In genomic region chr11:91396243-91397133, GRCh38 we compare ENCODE assay signal across 19 cellular contexts.
DNase-seq lines count a peak whose midpoint lies in the region; ATAC-seq and TF ChIP-seq lines count a peak whose summit lies in the region.
"Had no signal": no experiment of that assay in that cellular context is flagged by ENCODE, and none has a peak within 500 bp of the region (broad histone marks: within the 10 kb centered on the region; RNA-seq: fewer than 3 reads in every experiment).

No MANE protein-coding gene starts in this region.

- H3K4me1 ChIP-seq in right lobe of liver (peaks cover 0 to 8% (median 0%) of the 10 kb centered on the region in 4 donors), endodermal cell (ENCODE audit: control insufficient read depth, insufficient read depth, low read length) (no peaks in the 10 kb centered on the region)
- H3K4me1 ChIP-seq in naive thymus-derived CD4-positive, alpha-beta T cell (ENCODE audit: control insufficient read depth in 2 of 2, insufficient read depth in 2 of 2, low read length in 2 of 2) = no peaks in the 10 kb centered on the region
- H3K4me1 ChIP-seq: parathyroid adenoma had no signal

- peaks cover 4% of the 10 kb centered on the region for H3K4me1 Mint-ChIP-seq in endodermal cell
- no peaks in the 10 kb centered on the region for H3K4me1 Mint-ChIP-seq in naive thymus-derived CD4-positive, alpha-beta T cell
- H3K4me1 Mint-ChIP-seq: activated CD4-positive, alpha-beta T cell treated with anti-CD3 and anti-CD28 coated beads, Interleukin-2, amount 10 ng/mL, durations not matched to agents 7 days and 5 days had no signal

- no peaks in the 10 kb centered on the region for H3K36me3 Mint-ChIP-seq in endodermal cell (ENCODE audit: low read depth)
- no peaks in the 10 kb centered on the region for H3K36me3 Mint-ChIP-seq in naive thymus-derived CD4-positive, alpha-beta T cell

- POLR2A ChIA-PET in naive thymus-derived CD4-positive, alpha-beta T cell (lab: Charles Lee) = no interaction called here

- peak; percentile 58 for DNase-seq in DMS153 (lab: John Stamatoyannopoulos, UW)
- peak in 2 of 3 experiments; percentile 33 to 71 for DNase-seq in NCI-H1417 (lab: John Stamatoyannopoulos, UW)
- DNase-seq in right lobe of liver = no peak
- DNase-seq in endodermal cell = no peak
- no peak for DNase-seq in naive thymus-derived CD4-positive, alpha-beta T cell
- no peak for DNase-seq in hippocampal formation (lab: John Stamatoyannopoulos, UW)
- DNase-seq: activated CD4-positive, alpha-beta T cell treated with anti-CD3 and anti-CD28 coated beads, Interleukin-2, amount 10 ng/mL, durations not matched to agents 7 days and 5 days; activated gamma-delta T cell; central memory CD4-positive, alpha-beta T cell; DND-41; GM23248; mesendoderm; NCI-H1694; stimulated activated CD4-positive, alpha-beta T cell treated with anti-CD3 and anti-CD28 coated beads, Interleukin-1b, Interleukin-23, amount 100 ng/mL, for 48 hours had no signal

- H3K36me3 ChIP-seq in right lobe of liver (no peaks in the 10 kb centered on the region), endodermal cell (ENCODE audit: control insufficient read depth, insufficient read depth, low read length) (no peaks in the 10 kb centered on the region)
- H3K36me3 ChIP-seq in naive thymus-derived CD4-positive, alpha-beta T cell (ENCODE audit: control insufficient read depth in 2 of 3, insufficient read depth in 3 of 3, low read length in 3 of 3) = no peaks in the 10 kb centered on the region

- H3K27me3 ChIP-seq in right lobe of liver (no peaks in the 10 kb centered on the region), endodermal cell (ENCODE audit: control insufficient read depth, insufficient read depth, low read length, poor library complexity, severe bottlenecking) (no peaks in the 10 kb centered on the region)
- no peaks in the 10 kb centered on the region for H3K27me3 ChIP-seq in naive thymus-derived CD4-positive, alpha-beta T cell (ENCODE audit: control insufficient read depth in 2 of 2, insufficient read depth in 2 of 2, low read length in 2 of 2)

- CTCF ChIA-PET in naive thymus-derived CD4-positive, alpha-beta T cell (lab: Charles Lee) = no interaction called here

- H3K27ac Mint-ChIP-seq in endodermal cell = no peak overlapping the region
- no peak overlapping the region for H3K27ac Mint-ChIP-seq in naive thymus-derived CD4-positive, alpha-beta T cell
- H3K27ac Mint-ChIP-seq: activated CD4-positive, alpha-beta T cell treated with anti-CD3 and anti-CD28 coated beads, Interleukin-2, amount 10 ng/mL, durations not matched to agents 7 days and 5 days; T-helper 1 cell treated with Interleukin-12 subunit alpha and Interleukin-12 subunit beta and Interleukin-4 antibody, amounts not matched to agents 30 μg/mL and 1 μg/mL, for 36 hours had no signal

- TF ChIP-seq CTCF in VCaP (conservative IDR thresholded peaks at IDR 0.05) = no peak
- no peak for TF ChIP-seq CTCF in right lobe of liver (IDR thresholded peaks at IDR 0.05)
- TF ChIP-seq CTCF in endodermal cell (conservative IDR thresholded peaks at IDR 0.05) = no peak

- H3K4me3 Mint-ChIP-seq in endodermal cell = no peak overlapping the region
- H3K4me3 Mint-ChIP-seq in naive thymus-derived CD4-positive, alpha-beta T cell = no peak overlapping the region
- H3K4me3 Mint-ChIP-seq: activated CD4-positive, alpha-beta T cell treated with anti-CD3 and anti-CD28 coated beads, Interleukin-2, amount 10 ng/mL, durations not matched to agents 7 days and 5 days; T-helper 1 cell treated with Interleukin-12 subunit alpha and Interleukin-12 subunit beta and Interleukin-4 antibody, amounts not matched to agents 30 μg/mL and 1 μg/mL, for 36 hours had no signal

- no peak overlapping the region for H3K4me3 ChIP-seq in right lobe of liver
- H3K4me3 ChIP-seq in endodermal cell (ENCODE audit: low read length) = no peak overlapping the region
- no peak overlapping the region for H3K4me3 ChIP-seq in naive thymus-derived CD4-positive, alpha-beta T cell (ENCODE audit: low read length)
- H3K4me3 ChIP-seq: GM12878, GM23248 had no signal

- no peak for TF ChIP-seq POLR2A in right lobe of liver (IDR thresholded peaks at IDR 0.05)

- H3K9me3 Mint-ChIP-seq in endodermal cell = no peaks in the 10 kb centered on the region
- H3K9me3 Mint-ChIP-seq in naive thymus-derived CD4-positive, alpha-beta T cell = peaks cover 0 to 32% (median 10%) of the 10 kb centered on the region in 11 donors
- H3K9me3 Mint-ChIP-seq: activated CD4-positive, alpha-beta T cell treated with anti-CD3 and anti-CD28 coated beads, Interleukin-2, amount 10 ng/mL, durations not matched to agents 7 days and 5 days had no signal

- ATAC-seq in right lobe of liver = peak in 3 of 4 donors; percentile 24 to 91 (median 78)
- no peak for ATAC-seq in GM21381 (IDR thresholded peaks at IDR 0.05; ENCODE audit: unreplicated experiment)
- no peak for ATAC-seq in naive thymus-derived CD4-positive, alpha-beta T cell
- ATAC-seq: GM12878 had no signal

- H3K9me3 ChIP-seq in right lobe of liver (no peaks in the 10 kb centered on the region), endodermal cell (ENCODE audit: control insufficient read depth, low read length) (no peaks in the 10 kb centered on the region)
- H3K9me3 ChIP-seq in naive thymus-derived CD4-positive, alpha-beta T cell (ENCODE audit: control insufficient read depth in 2 of 3, low read length in 3 of 3) = no peaks in the 10 kb centered on the region

- intact Hi-C loops in right lobe of liver (cut with DNase I) = no loop called here
- intact Hi-C loops in naive thymus-derived CD4-positive, alpha-beta T cell (cut with micrococcal nuclease) = no loop called here

- H3K9ac ChIP-seq in endodermal cell (ENCODE audit: extremely low read depth, low read length, poor library complexity, severe bottlenecking) = no peak overlapping the region
- H3K9ac ChIP-seq: GM23248, parathyroid adenoma had no signal

- H3K27me3 Mint-ChIP-seq in endodermal cell (ENCODE audit: insufficient read depth) = no peaks in the 10 kb centered on the region
- no peaks in the 10 kb centered on the region for H3K27me3 Mint-ChIP-seq in naive thymus-derived CD4-positive, alpha-beta T cell
- H3K27me3 Mint-ChIP-seq: activated CD4-positive, alpha-beta T cell treated with anti-CD3 and anti-CD28 coated beads, Interleukin-2, amount 10 ng/mL, durations not matched to agents 7 days and 5 days had no signal

- H3K27ac ChIP-seq in VCaP = peak overlapping the region; percentile 36; the same call in 1 of the 2 replicates
- H3K27ac ChIP-seq in right lobe of liver = no peak overlapping the region
- H3K27ac ChIP-seq in endodermal cell (ENCODE audit: low read depth, low read length) = no peak overlapping the region
- no peak overlapping the region for H3K27ac ChIP-seq in naive thymus-derived CD4-positive, alpha-beta T cell (ENCODE audit: low read depth, low read length)
- H3K27ac ChIP-seq: GM23248, parathyroid adenoma had no signal

- WGBS in right lobe of liver (ENCODE audit: insufficient coverage, low coverage, low lambda C conversion rate, missing lambda C conversion rate) = 38% methylated on average over 6 of the region's 6 CpGs
- WGBS in endodermal cell (ENCODE audit: insufficient coverage in 1 of 2, insufficient read length in 1 of 2), 2 experiments = 85 to 92% methylated on average over 2 to 5 of the region's 6 CpGs

Comparison
In these comparisons a context has a peak if more than half of its experiments do, and no peak if none do; other contexts are left out.
1. DNase-seq: peak in DMS153 (single experiment) and NCI-H1417 (2 of 3); none in right lobe of liver (0 of 3), endodermal cell (single experiment), naive thymus-derived CD4-positive, alpha-beta T cell (0 of 9) and hippocampal formation (0 of 2).
2. ATAC-seq: peak in right lobe of liver (3 of 4); none in GM21381 (single experiment) and naive thymus-derived CD4-positive, alpha-beta T cell (single experiment).